Comparison of ENCODE assay signal across 8 cellular contexts in the genomic region with DNA sequence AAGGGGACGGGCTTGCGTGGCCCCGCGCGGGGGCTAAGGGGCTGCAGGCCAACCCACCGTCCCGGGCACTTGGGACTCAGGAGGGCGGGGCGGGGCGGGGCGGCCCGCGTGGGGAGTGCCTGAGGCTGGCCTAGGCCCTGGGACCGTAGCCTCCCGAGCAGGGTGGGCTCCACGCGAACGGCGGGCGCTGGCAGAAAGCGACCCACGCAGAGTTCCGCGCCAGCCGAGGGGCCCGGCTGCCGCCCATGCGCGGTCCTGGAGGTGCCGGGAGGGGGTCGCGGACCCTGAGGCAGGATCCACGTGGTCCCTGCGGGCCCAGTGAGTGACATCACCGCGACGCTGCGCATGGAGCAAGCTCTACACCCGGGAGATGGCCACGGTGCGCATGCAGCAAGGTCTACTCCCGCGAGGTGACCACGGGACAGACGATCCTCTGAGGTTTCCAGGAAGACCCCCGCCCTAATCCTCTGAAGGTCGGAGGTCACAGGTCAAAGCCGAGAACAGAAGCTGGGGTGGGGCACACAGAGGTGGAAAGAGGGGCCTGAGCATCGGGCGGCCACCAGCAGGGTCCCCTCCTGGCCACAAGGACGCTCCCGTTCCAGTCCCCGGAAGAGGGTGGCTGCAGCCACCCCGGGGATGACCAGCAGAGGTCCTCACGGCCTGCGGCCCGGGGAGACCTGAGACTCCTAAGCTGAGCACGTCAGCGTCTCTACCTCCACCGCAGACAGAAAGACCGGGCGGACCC. TPM values are rescaled to one million over a fixed set of nuclear protein-coding genes. Genes with fewer than 3 reads are reported as not detected.
DNase-seq lines count a peak whose midpoint lies in the region; ATAC-seq and TF ChIP-seq lines count a peak whose summit lies in the region.

No MANE protein-coding gene starts in this region.

- no peaks in the 10 kb centered on the region for H3K36me3 Mint-ChIP-seq in naive thymus-derived CD4-positive, alpha-beta T cell

- POLR2A ChIA-PET in naive thymus-derived CD4-positive, alpha-beta T cell (lab: Charles Lee), result no interaction called here

- H3K27me3 ChIP-seq in OCI-LY3 (ENCODE audit: low read depth, low read length) (no peaks in the 10 kb centered on the region), thyroid gland (no peaks in the 10 kb centered on the region)
- no peaks in the 10 kb centered on the region for H3K27me3 ChIP-seq in naive thymus-derived CD4-positive, alpha-beta T cell (ENCODE audit: control insufficient read depth in 2 of 2, insufficient read depth in 2 of 2, low read length in 2 of 2)

- H3K9ac ChIP-seq in OCI-LY3 (ENCODE audit: low read length), result peak overlapping the region; percentile 78

- no peaks in the 10 kb centered on the region for H4K20me1 ChIP-seq in OCI-LY3 (ENCODE audit: insufficient read depth, low read length)

- no peaks in the 10 kb centered on the region for H3K9me3 ChIP-seq in OCI-LY3 (ENCODE audit: insufficient read depth, low read length)
- no peaks in the 10 kb centered on the region for H3K9me3 ChIP-seq in naive thymus-derived CD4-positive, alpha-beta T cell (ENCODE audit: control insufficient read depth in 2 of 3, low read length in 3 of 3)
- H3K9me3 ChIP-seq in thyroid gland, result no peaks in the 10 kb centered on the region

- H3K4me1 ChIP-seq in OCI-LY3 (ENCODE audit: low read length) (peaks cover 19% of the 10 kb centered on the region), thyroid gland (peaks cover 0 to 20% of the 10 kb centered on the region in 2 donors)
- H3K4me1 ChIP-seq in naive thymus-derived CD4-positive, alpha-beta T cell (ENCODE audit: control insufficient read depth in 2 of 2, insufficient read depth in 2 of 2, low read length in 2 of 2), result peaks cover 16 to 17% of the 10 kb centered on the region in 2 donors

- peaks cover 15 to 30% (median 21%) of the 10 kb centered on the region in 7 donors for H3K4me1 Mint-ChIP-seq in naive thymus-derived CD4-positive, alpha-beta T cell

- CTCF ChIA-PET in naive thymus-derived CD4-positive, alpha-beta T cell (lab: Charles Lee), result interaction anchor here (1.0 kb wide), 1 partner anchor 10 kb away, joined by 3 read pairs; no protein-coding TSS in a partner anchor

- intact Hi-C loops in naive thymus-derived CD4-positive, alpha-beta T cell (cut with micrococcal nuclease), result loop anchor here (1.0 to 2.0 kb wide), 7 partner anchors 13 to 265 kb away; a partner anchor contains a TSS
- intact Hi-C loops in thyroid gland (cut with DNase I), result loop anchor here (2.0 kb wide), 1 partner anchor 39 kb away; no protein-coding TSS in a partner anchor

- DNase-seq in DMS53 (lab: John Stamatoyannopoulos, UW) (peak; percentile 94), activated gamma-delta T cell (lab: John Stamatoyannopoulos, UW) (peak; percentile 39), fibroblast of peridontal ligament (ENCODE audit: extremely low read depth) (peak; percentile 74), thyroid gland (peak; percentile 76 to 91)
- peak in 6 of 9 donors; percentile 26 to 59 (median 46) for DNase-seq in naive thymus-derived CD4-positive, alpha-beta T cell

- WGBS in thyroid gland, 2 donors, result 2 to 3% methylated on average over 8 to 11 of the region's 62 CpGs

- H3K27ac Mint-ChIP-seq in naive thymus-derived CD4-positive, alpha-beta T cell, result peak overlapping the region in 5 of 9 donors; percentile 26 to 87 (median 64)

- peaks cover 0 to 3% (median 0%) of the 10 kb centered on the region in 11 donors for H3K9me3 Mint-ChIP-seq in naive thymus-derived CD4-positive, alpha-beta T cell

- peak; percentile 36 to 42 for TF ChIP-seq POLR2A in thyroid gland (IDR thresholded peaks at IDR 0.05)

- peaks cover 0 to 4% (median 0%) of the 10 kb centered on the region in 5 donors for H3K27me3 Mint-ChIP-seq in naive thymus-derived CD4-positive, alpha-beta T cell

- ATAC-seq in HG02763 (IDR thresholded peaks at IDR 0.05; ENCODE audit: unreplicated experiment) (peak; percentile 49), HG03139 (IDR thresholded peaks at IDR 0.05; ENCODE audit: unreplicated experiment) (no peak)
- peak; percentile 41 for ATAC-seq in naive thymus-derived CD4-positive, alpha-beta T cell

- H3K36me3 ChIP-seq in OCI-LY3 (replicated peaks; ENCODE audit: low read depth, low read length) (no peaks in the 10 kb centered on the region), thyroid gland (no peaks in the 10 kb centered on the region)
- no peaks in the 10 kb centered on the region for H3K36me3 ChIP-seq in naive thymus-derived CD4-positive, alpha-beta T cell (ENCODE audit: control insufficient read depth in 2 of 3, insufficient read depth in 3 of 3, low read length in 3 of 3)

- H3K4me3 Mint-ChIP-seq in naive thymus-derived CD4-positive, alpha-beta T cell, result peak overlapping the region in 9 of 10 donors; percentile 25 to 77 (median 51)

- H3K4me2 ChIP-seq in OCI-LY3 (ENCODE audit: low read length), result peak overlapping the region; percentile 95

- H3K4me3 ChIP-seq in OCI-LY3 (ENCODE audit: low read length), result peak overlapping the region; percentile 82
- H3K4me3 ChIP-seq in naive thymus-derived CD4-positive, alpha-beta T cell (ENCODE audit: low read length), result peak overlapping the region; percentile 46
- peak overlapping the region in 2 of 3 donors; percentile 10 to 48 for H3K4me3 ChIP-seq in thyroid gland (replicated peaks in 1 of 3)

- H3K27ac ChIP-seq in OCI-LY3 (ENCODE audit: low read length) (no peak overlapping the region), thyroid gland (peak overlapping the region; percentile 74 to 96 (median 77))
- H3K27ac ChIP-seq in naive thymus-derived CD4-positive, alpha-beta T cell (ENCODE audit: low read depth, low read length), result peak overlapping the region; percentile 45

- H2AFZ ChIP-seq in OCI-LY3 (ENCODE audit: low read depth, low read length), result peak overlapping the region; percentile 90; the same call in 1 of the 2 replicates

- TF ChIP-seq CTCF in OCI-LY3 (IDR thresholded peaks at IDR 0.05; ENCODE audit: low read depth, low read length) (peak; percentile 68), thyroid gland (IDR thresholded peaks at IDR 0.05) (peak; percentile 49 to 96 (median 88))

- H3K79me2 ChIP-seq in OCI-LY3 (ENCODE audit: low read length), result no peaks in the 10 kb centered on the region

RNA-seq across cellular contexts. Expression of a gene that starts 13.5 kb away (rescaled TPM):
- 10 to 100 TPM; 10.5 to 49.1 (median 21.6) TPM for total RNA-seq in naive thymus-derived CD4-positive, alpha-beta T cell
- polyA plus RNA-seq in naive thymus-derived CD4-positive, alpha-beta T cell, result 10 to 100 TPM; 11.7 to 15.6 TPM
- total RNA-seq in thyroid gland, result 10 to 100 TPM in 3 of 4 donors, 1 to 10 TPM in 1; 7.6 to 15.5 (median 12.2) TPM

Comparison
In these comparisons a context has a peak if more than half of its experiments do, and no peak if none do; other contexts are left out.
1. DNase-seq: peak in every context shown above with its lines; median percentile 94 in DMS53; 84 in thyroid gland; 74 in fibroblast of peridontal ligament; 46 in naive thymus-derived CD4-positive, alpha-beta T cell; 39 in activated gamma-delta T cell.
2. H3K4me3 ChIP-seq: peak in every context shown above with its lines; median percentile 82 in OCI-LY3; 46 in naive thymus-derived CD4-positive, alpha-beta T cell; 29 in thyroid gland.